ENCODE assay signal across 20 cellular contexts in genomic region chr2:127573298-127573697, GRCh38.
"Had no signal": no experiment of that assay in that cellular context is flagged by ENCODE, and none has a peak within 500 bp of the region (broad histone marks: within the 10 kb centered on the region; RNA-seq: fewer than 3 reads in every experiment).

No MANE protein-coding gene starts in this region.

- H3K27me3 Mint-ChIP-seq: stimulated activated naive B cell treated with anti-CD40 and anti-IgM and Interleukin-4, amounts not matched to agents 10 μg/mL and 1 μg/mL and 100 μg/mL, for 72 hours had no signal

- H3K9me3 ChIP-seq: gastroesophageal sphincter, heart left ventricle, neutrophil, spleen, uterus had no signal

- H3K36me3 Mint-ChIP-seq: natural killer cell had no signal

- H3K4me3 ChIP-seq: gastroesophageal sphincter, heart left ventricle, spleen, uterus had no signal

- H3K79me2 ChIP-seq: parathyroid adenoma had no signal

- H3K27ac Mint-ChIP-seq: activated T-helper 2 cell treated with anti-CD3 and anti-CD28 coated beads, Interferon-gamma antibody, Interleukin-2, Interleukin-4, amounts not matched to agents 10 μg/mL and 5 μg/mL and 100 μg/mL, durations not matched to agents 14 hours and 24 hours and 36 hours; natural killer cell; stimulated activated naive B cell treated with anti-CD40 and anti-IgM and Interleukin-4, amounts not matched to agents 10 μg/mL and 1 μg/mL and 100 μg/mL, for 72 hours had no signal

- H3K4me1 Mint-ChIP-seq: central memory CD8-positive, alpha-beta T cell had no signal

- H3K36me3 ChIP-seq: brain microvascular endothelial cell, gastroesophageal sphincter, heart left ventricle, neutrophil, spleen, uterus had no signal

- H3K27me3 ChIP-seq: brain microvascular endothelial cell, gastroesophageal sphincter, heart left ventricle, neutrophil, spleen, uterus had no signal

- ATAC-seq: esophagus mucosa; gastroesophageal sphincter; heart left ventricle; left ventricle myocardium superior; natural killer cell; stimulated activated naive B cell treated with anti-CD40 and anti-IgM and Interleukin-4, amounts not matched to agents 10 μg/mL and 1 μg/mL and 100 μg/mL, for 72 hours had no signal

- H3K9ac ChIP-seq: parathyroid adenoma had no signal

- H3K27ac ChIP-seq: brain microvascular endothelial cell, gastroesophageal sphincter, heart left ventricle, parathyroid adenoma, spleen, uterus had no signal

- H3K4me1 ChIP-seq: parathyroid adenoma had no signal

- H3K9me3 Mint-ChIP-seq: activated T-helper 2 cell treated with anti-CD3 and anti-CD28 coated beads, Interferon-gamma antibody, Interleukin-2, Interleukin-4, amounts not matched to agents 10 μg/mL and 5 μg/mL and 100 μg/mL, durations not matched to agents 14 hours and 24 hours and 36 hours; central memory CD8-positive, alpha-beta T cell; natural killer cell; stimulated activated naive B cell treated with anti-CD40 and anti-IgM and Interleukin-4, amounts not matched to agents 10 μg/mL and 1 μg/mL and 100 μg/mL, for 72 hours had no signal

- H3K4me3 Mint-ChIP-seq: central memory CD8-positive, alpha-beta T cell; natural killer cell; stimulated activated naive B cell treated with anti-CD40 and anti-IgM and Interleukin-4, amounts not matched to agents 10 μg/mL and 1 μg/mL and 100 μg/mL, for 72 hours had no signal

- H2AFZ ChIP-seq: parathyroid adenoma had no signal

- DNase-seq: activated CD4-positive, alpha-beta T cell treated with anti-CD3 and anti-CD28 coated beads, Interleukin-2, amount 50 U/mL, for 1 hour; activated naive CD4-positive, alpha-beta T cell treated with anti-CD3 and anti-CD28 coated beads, Interleukin-2, amount 50 U/mL, for 16 hours; activated T-cell treated with anti-CD3 and anti-CD28 coated beads for 4 hours; aorta; brain microvascular endothelial cell; cortex of kidney; stimulated activated CD4-positive, alpha-beta T cell treated with anti-CD3 and anti-CD28 coated beads, Interleukin-4, amount 100 ng/mL, for 4 hours; stimulated activated naive B cell treated with anti-CD40 and anti-IgM and Interleukin-4, amounts not matched to agents 10 μg/mL and 1 μg/mL and 100 μg/mL, for 72 hours; T1000; uterus had no signal
